Comparison of ENCODE assay signal across 8 cellular contexts in genomic region chr19:35213678-35214632, GRCh38. TPM values are rescaled to one million over a fixed set of nuclear protein-coding genes. Genes with fewer than 3 reads are reported as not detected.
DNase-seq lines count a peak whose midpoint lies in the region; ATAC-seq and TF ChIP-seq lines count a peak whose summit lies in the region.

No MANE protein-coding gene starts in this region.

- H3K9me3 ChIP-seq in naive thymus-derived CD4-positive, alpha-beta T cell (ENCODE audit: control insufficient read depth in 2 of 3, low read length in 3 of 3): no peaks in the 10 kb centered on the region
- peaks cover under 1 to 11% (median 7%) of the 10 kb centered on the region in 5 donors for H3K9me3 ChIP-seq in subcutaneous abdominal adipose tissue (ENCODE audit: control insufficient read depth in 5 of 5, low read length in 5 of 5)

- peak overlapping the region in 2 of 5 donors; percentile 38 to 66 for H3K9ac ChIP-seq in subcutaneous abdominal adipose tissue (ENCODE audit: low read length in 5 of 5)

- no peak for TF ChIP-seq CTCF in coronary artery (IDR thresholded peaks at IDR 0.05)

- H3K4me3 ChIP-seq in coronary artery (no peak overlapping the region), subcutaneous abdominal adipose tissue (ENCODE audit: low read depth in 1 of 5, low read length in 5 of 5) (peak overlapping the region in 4 of 5 donors; percentile 2 to 48 (median 28))
- peak overlapping the region; percentile 24 for H3K4me3 ChIP-seq in naive thymus-derived CD4-positive, alpha-beta T cell (ENCODE audit: low read length)

- H3K36me3 ChIP-seq in naive thymus-derived CD4-positive, alpha-beta T cell (ENCODE audit: control insufficient read depth in 2 of 3, insufficient read depth in 3 of 3, low read length in 3 of 3): no peaks in the 10 kb centered on the region
- no peaks in the 10 kb centered on the region for H3K36me3 ChIP-seq in subcutaneous abdominal adipose tissue (ENCODE audit: control insufficient read depth in 5 of 5, insufficient read depth in 5 of 5, low read length in 5 of 5)

- peaks cover 1% of the 10 kb centered on the region for H3K36me3 Mint-ChIP-seq in activated CD4-positive, alpha-beta T cell treated with anti-CD3 and anti-CD28 coated beads for 36 hours (ENCODE audit: low read depth)
- peaks cover 0 to 12% (median 0%) of the 10 kb centered on the region in 5 donors for H3K36me3 Mint-ChIP-seq in naive thymus-derived CD4-positive, alpha-beta T cell

- no peaks in the 10 kb centered on the region for H3K27me3 ChIP-seq in naive thymus-derived CD4-positive, alpha-beta T cell (ENCODE audit: control insufficient read depth in 2 of 2, insufficient read depth in 2 of 2, low read length in 2 of 2)
- peaks cover 0 to 3% (median 0%) of the 10 kb centered on the region in 5 donors for H3K27me3 ChIP-seq in subcutaneous abdominal adipose tissue (ENCODE audit: control insufficient read depth in 5 of 5, insufficient read depth in 4 of 5, low read length in 5 of 5)

- peak; percentile 56 for ATAC-seq in HG02798 (IDR thresholded peaks at IDR 0.05; ENCODE audit: poor library complexity, unreplicated experiment)
- ATAC-seq in activated CD4-positive, alpha-beta T cell treated with anti-CD3 and anti-CD28 coated beads for 36 hours: peak; percentile 67
- ATAC-seq in naive thymus-derived CD4-positive, alpha-beta T cell: peak; percentile 49

- CTCF ChIA-PET in activated CD4-positive, alpha-beta T cell treated with anti-CD3 and anti-CD28 coated beads for 36 hours (lab: Charles Lee): interaction anchor here (0.9 to 1.3 kb wide), 2 partner anchors 15 to 72 kb away, joined by 3 to 4 read pairs; no protein-coding TSS in a partner anchor
- CTCF ChIA-PET in naive thymus-derived CD4-positive, alpha-beta T cell (lab: Charles Lee): interaction anchor here (2.1 to 4.6 kb wide), 3 partner anchors 22 to 71 kb away, joined by 7 to 36 read pairs (median 7); partner anchors contain the start of gene FXYD7

- peaks cover 65% of the 10 kb centered on the region for H3K4me1 Mint-ChIP-seq in activated CD4-positive, alpha-beta T cell treated with anti-CD3 and anti-CD28 coated beads for 36 hours
- peaks cover 41 to 81% (median 70%) of the 10 kb centered on the region in 7 donors for H3K4me1 Mint-ChIP-seq in naive thymus-derived CD4-positive, alpha-beta T cell

- TF ChIP-seq POLR2A in erythroblast (IDR thresholded peaks at IDR 0.05; ENCODE audit: low read length): no peak

- H3K27me3 Mint-ChIP-seq in activated CD4-positive, alpha-beta T cell treated with anti-CD3 and anti-CD28 coated beads for 36 hours: no peaks in the 10 kb centered on the region
- no peaks in the 10 kb centered on the region for H3K27me3 Mint-ChIP-seq in naive thymus-derived CD4-positive, alpha-beta T cell

- peak overlapping the region; percentile 96 for H3K27ac Mint-ChIP-seq in activated CD4-positive, alpha-beta T cell treated with anti-CD3 and anti-CD28 coated beads for 36 hours
- H3K27ac Mint-ChIP-seq in naive thymus-derived CD4-positive, alpha-beta T cell: peak overlapping the region; percentile 98 to 100 (median 100)

- H3K27ac ChIP-seq in coronary artery (peak overlapping the region; percentile 55 to 80), subcutaneous abdominal adipose tissue (ENCODE audit: low read depth, low read length) (peak overlapping the region; percentile 15)
- H3K27ac ChIP-seq in naive thymus-derived CD4-positive, alpha-beta T cell (ENCODE audit: low read depth, low read length): peak overlapping the region; percentile 91

- peaks cover 47 to 52% of the 10 kb centered on the region in 2 donors for H3K4me1 ChIP-seq in naive thymus-derived CD4-positive, alpha-beta T cell (ENCODE audit: control insufficient read depth in 2 of 2, insufficient read depth in 2 of 2, low read length in 2 of 2)
- H3K4me1 ChIP-seq in subcutaneous abdominal adipose tissue (ENCODE audit: control insufficient read depth in 5 of 5, insufficient read depth in 5 of 5, low read length in 5 of 5): peaks cover 6 to 45% (median 24%) of the 10 kb centered on the region in 5 donors

- DNase-seq in ELR (ENCODE audit: low read depth): peak; percentile 71
- DNase-seq in NCI-H2196 (lab: John Stamatoyannopoulos, UW; ENCODE audit: unreplicated experiment): peak; percentile 92
- DNase-seq in activated CD4-positive, alpha-beta T cell treated with anti-CD3 and anti-CD28 coated beads for 36 hours: peak; percentile 88
- peak; percentile 71 for DNase-seq in coronary artery (ENCODE audit: low spot score)
- DNase-seq in naive thymus-derived CD4-positive, alpha-beta T cell: peak; percentile 35 to 97 (median 90)
- no peak for DNase-seq in erythroblast (lab: John Stamatoyannopoulos, UW)

- POLR2A ChIA-PET in activated CD4-positive, alpha-beta T cell treated with anti-CD3 and anti-CD28 coated beads for 36 hours (lab: Charles Lee): interaction anchor here (0.9 to 1.6 kb wide), 2 partner anchors 11 to 21 kb away, joined by 3 to 4 read pairs; no protein-coding TSS in a partner anchor
- POLR2A ChIA-PET in naive thymus-derived CD4-positive, alpha-beta T cell (lab: Charles Lee): interaction anchor here (0.7 to 5.2 kb wide), 14 partner anchors 8 to 73 kb away, joined by 3 to 74 read pairs (median 12); partner anchors contain the start of genes FXYD5 and USF2

- intact Hi-C loops in activated CD4-positive, alpha-beta T cell treated with anti-CD3 and anti-CD28 coated beads for 36 hours (cut with DNase I, micrococcal nuclease): loop anchor here (1.0 to 5.0 kb wide), 10 partner anchors 53 to 537 kb away; partner anchors contain the start of genes FFAR1 (in 2 of the 2), SCGB2B2 (in 1 of the 2), USF2 (in 1 of the 2) and ZNF302 (in 1 of the 2)
- intact Hi-C loops in naive thymus-derived CD4-positive, alpha-beta T cell (cut with micrococcal nuclease): loop anchor here (1.0 to 5.0 kb wide), 4 partner anchors 8 to 688 kb away; partner anchors contain the start of genes HCST (in 1 of the 2) and NFKBID (in 1 of the 2)

- H3K9me3 Mint-ChIP-seq in activated CD4-positive, alpha-beta T cell treated with anti-CD3 and anti-CD28 coated beads for 36 hours (ENCODE audit: low read depth): peaks cover 9% of the 10 kb centered on the region
- H3K9me3 Mint-ChIP-seq in naive thymus-derived CD4-positive, alpha-beta T cell: peaks cover 0 to 14% (median 1%) of the 10 kb centered on the region in 11 donors

- H3K4me3 Mint-ChIP-seq in activated CD4-positive, alpha-beta T cell treated with anti-CD3 and anti-CD28 coated beads for 36 hours: peak overlapping the region; percentile 41
- H3K4me3 Mint-ChIP-seq in naive thymus-derived CD4-positive, alpha-beta T cell: peak overlapping the region; percentile 31 to 91 (median 71)

RNA-seq across cellular contexts. Expression of gene FAM187B, which starts 14.6 kb away (rescaled TPM):
- total RNA-seq in activated CD4-positive, alpha-beta T cell treated with anti-CD3 and anti-CD28 coated beads for 36 hours: not detected
- total RNA-seq in naive thymus-derived CD4-positive, alpha-beta T cell: not detected
- polyA plus RNA-seq in naive thymus-derived CD4-positive, alpha-beta T cell: not detected

RNA-seq across cellular contexts. Expression of gene LSR, which starts 34.8 kb away (rescaled TPM):
- 10 to 100 TPM; 10.0 to 12.2 TPM for total RNA-seq in activated CD4-positive, alpha-beta T cell treated with anti-CD3 and anti-CD28 coated beads for 36 hours
- total RNA-seq in naive thymus-derived CD4-positive, alpha-beta T cell: 10 to 100 TPM in 4 of 5 experiments, 1 to 10 TPM in 1; 4.6 to 59.3 (median 25.1) TPM
- polyA plus RNA-seq in naive thymus-derived CD4-positive, alpha-beta T cell: 10 to 100 TPM; 23.4 to 39.1 TPM

RNA-seq across cellular contexts. Expression of gene USF2, which starts 54.8 kb away (rescaled TPM):
- total RNA-seq in activated CD4-positive, alpha-beta T cell treated with anti-CD3 and anti-CD28 coated beads for 36 hours: 100 to 1,000 TPM; 116 to 154 TPM
- total RNA-seq in naive thymus-derived CD4-positive, alpha-beta T cell: 100 to 1,000 TPM; 145 to 256 (median 225) TPM
- 1 to 10 TPM; 6.8 to 7.0 TPM for polyA plus RNA-seq in naive thymus-derived CD4-positive, alpha-beta T cell

RNA-seq across cellular contexts. Expression of gene FXYD5, which starts 59.4 kb away (rescaled TPM):
- 100 to 1,000 TPM; 261 to 358 TPM for total RNA-seq in activated CD4-positive, alpha-beta T cell treated with anti-CD3 and anti-CD28 coated beads for 36 hours
- total RNA-seq in naive thymus-derived CD4-positive, alpha-beta T cell: 100 to 1,000 TPM; 362 to 458 (median 387) TPM
- 100 to 1,000 TPM; 464 to 575 TPM for polyA plus RNA-seq in naive thymus-derived CD4-positive, alpha-beta T cell

Comparison
In these comparisons a context has a peak if more than half of its experiments do, and no peak if none do; other contexts are left out.
1. DNase-seq: peak in ELR (single experiment), NCI-H2196 (single experiment), activated CD4-positive, alpha-beta T cell treated with anti-CD3 and anti-CD28 coated beads for 36 hours (single experiment), coronary artery (single experiment) and naive thymus-derived CD4-positive, alpha-beta T cell (9 of 9); none in erythroblast (0 of 2).
2. H3K27ac ChIP-seq: peak in every context shown above with its lines; median percentile 91 in naive thymus-derived CD4-positive, alpha-beta T cell; 68 in coronary artery; 15 in subcutaneous abdominal adipose tissue.
3. Peak in every context shown above with its lines, with median percentiles within 50 percentile points of each other: ATAC-seq.